In genomic region chr12:106311139-106311538, GRCh38 we compare ENCODE assay signal across 1 cellular context.
TF ChIP-seq lines count a peak whose summit lies in the region.

No MANE protein-coding gene starts in this region.

TF ChIP-seq in IMR-90, 13 proteins besides CTCF, POLR2A, EP300 and RAD21:
- TF ChIP-seq NFE2L2 (IDR thresholded peaks at IDR 0.05; ENCODE audit: low read depth, low read length) (no peak), SMC3 (IDR thresholded peaks at IDR 0.05; ENCODE audit: low read depth, low read length) (no peak), ELK1 (IDR thresholded peaks at IDR 0.05; ENCODE audit: borderline replicate concordance, low read depth, low read length) (no peak), FOS (IDR thresholded peaks at IDR 0.05; ENCODE audit: low read depth, low read length) (no peak), MAZ (IDR thresholded peaks at IDR 0.05; ENCODE audit: borderline replicate concordance, low read depth, low read length) (no peak), CHD1 (IDR thresholded peaks at IDR 0.05; ENCODE audit: low read depth, low read length) (no peak), CEBPB (IDR thresholded peaks at IDR 0.05; ENCODE audit: low read depth, low read length) (no peak), MXI1 (IDR thresholded peaks at IDR 0.05; ENCODE audit: borderline replicate concordance, low read depth, low read length) (no peak), USF2 (IDR thresholded peaks at IDR 0.05; ENCODE audit: low read depth, low read length) (no peak), RCOR1 (IDR thresholded peaks at IDR 0.05; ENCODE audit: insufficient replicate concordance, low read length) (no peak), MAFK (IDR thresholded peaks at IDR 0.05; ENCODE audit: low read depth, low read length) (no peak), BHLHE40 (IDR thresholded peaks at IDR 0.05; ENCODE audit: low read depth, low read length) (no peak)
